8 cellular contexts compared by ENCODE assay signal in the genomic region with DNA sequence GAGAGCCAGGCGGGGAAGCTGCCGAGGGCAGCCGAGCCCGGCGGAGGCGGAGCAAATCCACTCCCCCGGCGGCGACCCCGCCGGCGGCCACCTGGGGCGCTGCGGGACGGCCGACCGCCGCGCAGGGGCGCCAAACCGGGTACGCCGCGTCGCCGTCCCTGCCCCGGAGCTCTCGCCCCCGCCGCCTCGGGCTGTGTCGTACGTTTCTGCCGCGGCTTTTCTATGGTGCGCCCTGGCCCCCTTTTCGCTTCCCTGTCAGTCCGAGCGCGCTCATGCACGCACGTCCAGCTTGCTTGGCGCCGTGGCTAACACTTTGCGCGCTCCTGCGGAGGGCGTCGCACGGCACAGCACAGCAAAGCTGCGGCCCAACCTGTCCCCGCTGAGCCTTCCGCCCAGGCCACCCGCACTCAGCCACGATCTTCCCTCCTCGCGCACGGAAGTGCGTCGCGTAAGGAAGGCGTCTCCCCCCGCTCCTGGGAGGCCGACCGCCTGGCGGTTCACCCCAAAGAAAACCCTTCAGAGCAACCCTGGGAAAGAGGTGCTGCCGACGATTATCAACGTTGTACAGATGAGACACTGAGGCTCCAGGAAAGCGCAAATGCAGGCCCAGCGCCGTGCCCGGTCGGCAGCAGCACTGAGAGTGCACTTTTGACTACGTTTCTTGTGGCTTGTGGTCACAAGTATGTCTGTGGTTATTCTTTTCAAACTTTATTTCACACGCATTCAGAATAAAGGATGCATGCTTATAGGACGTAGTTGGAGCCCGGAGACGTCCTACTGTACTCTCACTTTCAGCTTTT. TPM values are rescaled to one million over a fixed set of nuclear protein-coding genes. Genes with fewer than 3 reads are reported as not detected.
A peak's percentile ranks its signal among the peaks of the same experiment; 100 is the strongest.
DNase-seq lines count a peak whose midpoint lies in the region; ATAC-seq, FAIRE-seq and TF ChIP-seq lines count a peak whose summit lies in the region.

TSS of gene HECTD1 (minus strand) at position 48 of the 800 bp plus-strand sequence. CDS start 1,857 bp downstream, outside the sequence.

- no peak for FAIRE-seq in RCC 7860 (lab: Jason Lieb, UNC)

- peak within 1 kb of the TSS; percentile 92 to 95 for H3K4me3 Mint-ChIP-seq in activated T-cell treated with anti-CD3 and anti-CD28 coated beads, Interleukin-2, amount 50 U/mL, for 72 hours
- peak within 1 kb of the TSS; percentile 90 to 98 (median 96) for H3K4me3 Mint-ChIP-seq in naive thymus-derived CD8-positive, alpha-beta T cell

- TF ChIP-seq CTCF in DOHH2 (IDR thresholded peaks at IDR 0.05; ENCODE audit: low read depth, low read length, poor library complexity, severe bottlenecking), result peak; percentile 69

- no peaks in the 10 kb centered on the region for H3K27me3 ChIP-seq in DOHH2 (ENCODE audit: control insufficient read depth, low read length)

- peaks cover 35% of the 10 kb centered on the region for H3K36me3 ChIP-seq in DOHH2 (ENCODE audit: control insufficient read depth, low read length)

- POLR2A ChIA-PET in naive thymus-derived CD8-positive, alpha-beta T cell (lab: Charles Lee), result interaction anchor here (0.6 to 4.2 kb wide), 25 partner anchors 9 to 995 kb away, joined by 3 to 59 read pairs (median 5); partner anchors contain the start of genes AP4S1, DTD2, HEATR5A and RNU6-8

- peaks cover 12% of the 10 kb centered on the region for H3F3A ChIP-seq in DOHH2 (ENCODE audit: control insufficient read depth, insufficient read depth)

- peak; percentile 69 for ATAC-seq in GM21737 (IDR thresholded peaks at IDR 0.05; ENCODE audit: unreplicated experiment)
- peak; percentile 73 to 74 for ATAC-seq in activated T-cell treated with anti-CD3 and anti-CD28 coated beads, Interleukin-2, amount 50 U/mL, for 72 hours (replicated peaks in 1 of 2)
- peak; percentile 70 to 72 for ATAC-seq in naive thymus-derived CD8-positive, alpha-beta T cell

- peaks cover 44% of the 10 kb centered on the region for H3K4me1 Mint-ChIP-seq in activated T-cell treated with anti-CD3 and anti-CD28 coated beads, Interleukin-2, amount 50 U/mL, for 72 hours (ENCODE audit: low read depth)
- H3K4me1 Mint-ChIP-seq in naive thymus-derived CD8-positive, alpha-beta T cell, result peaks cover 20 to 56% (median 50%) of the 10 kb centered on the region in 4 donors

- H3K9me3 Mint-ChIP-seq in activated T-cell treated with anti-CD3 and anti-CD28 coated beads, Interleukin-2, amount 50 U/mL, for 72 hours, result no peaks in the 10 kb centered on the region
- H3K9me3 Mint-ChIP-seq in naive thymus-derived CD8-positive, alpha-beta T cell, result no peaks in the 10 kb centered on the region

- peak within 1 kb of the TSS; percentile 75 for H3K4me2 ChIP-seq in DOHH2 (ENCODE audit: low read length)

- H3K4me3 ChIP-seq in DOHH2 (ENCODE audit: low read length), result peak within 1 kb of the TSS; percentile 76

- peaks cover 44% of the 10 kb centered on the region for H3K79me2 ChIP-seq in DOHH2 (ENCODE audit: control insufficient read depth, low read length)

- H3K9me3 ChIP-seq in DOHH2 (ENCODE audit: control insufficient read depth, insufficient read depth, low read length), result no peaks in the 10 kb centered on the region

- no peaks in the 10 kb centered on the region for H3K27me3 Mint-ChIP-seq in activated T-cell treated with anti-CD3 and anti-CD28 coated beads, Interleukin-2, amount 50 U/mL, for 72 hours (ENCODE audit: low read depth)
- H3K27me3 Mint-ChIP-seq in naive thymus-derived CD8-positive, alpha-beta T cell, result no peaks in the 10 kb centered on the region

- H3K9me2 ChIP-seq in DOHH2 (replicated peaks; ENCODE audit: control insufficient read depth, low read length), result no peaks in the 10 kb centered on the region

- DNase-seq in KG1 (lab: John Stamatoyannopoulos, UW) (peak; percentile 96), RCC 7860 (ENCODE audit: low spot score) (peak; percentile 59), fibroblast of gingiva (ENCODE audit: low read depth) (peak; percentile 87)
- DNase-seq in activated T-cell treated with anti-CD3 and anti-CD28 coated beads, Interleukin-2, amount 50 U/mL, for 72 hours, result peak; percentile 91 to 94
- peak; percentile 85 to 94 (median 91) for DNase-seq in naive thymus-derived CD8-positive, alpha-beta T cell
- DNase-seq in stimulated activated naive CD4-positive, alpha-beta T cell (lab: John Stamatoyannopoulos, UW), result peak; percentile 81 to 97 (median 89)

- peak within 1 kb of the TSS; percentile 98 for H3K27ac Mint-ChIP-seq in activated T-cell treated with anti-CD3 and anti-CD28 coated beads, Interleukin-2, amount 50 U/mL, for 72 hours
- peak within 1 kb of the TSS; percentile 98 to 100 (median 100) for H3K27ac Mint-ChIP-seq in naive thymus-derived CD8-positive, alpha-beta T cell

- peaks cover 7% of the 10 kb centered on the region; the same call in 1 of the 2 replicates for H4K20me1 ChIP-seq in DOHH2 (ENCODE audit: control insufficient read depth, insufficient read depth, low read depth, low read length)

- H3K27ac ChIP-seq in DOHH2 (ENCODE audit: low read depth, low read length), result peak within 1 kb of the TSS; percentile 81

- peaks cover 19% of the 10 kb centered on the region for H3K4me1 ChIP-seq in DOHH2 (ENCODE audit: control insufficient read depth, low read length)

- H3K36me3 Mint-ChIP-seq in activated T-cell treated with anti-CD3 and anti-CD28 coated beads, Interleukin-2, amount 50 U/mL, for 72 hours (ENCODE audit: insufficient read depth in 2 of 2), result peaks cover 8 to 10% of the 10 kb centered on the region in 2 donors
- H3K36me3 Mint-ChIP-seq in naive thymus-derived CD8-positive, alpha-beta T cell, result peaks cover 0 to 21% (median 15%) of the 10 kb centered on the region in 3 donors

RNA-seq across cellular contexts. Expression of gene HECTD1, which starts in this region (rescaled TPM):
- total RNA-seq in activated T-cell treated with anti-CD3 and anti-CD28 coated beads, Interleukin-2, amount 50 U/mL, for 72 hours, result 100 to 1,000 TPM; 115 to 124 TPM
- 100 to 1,000 TPM; 160 to 166 TPM for total RNA-seq in naive thymus-derived CD8-positive, alpha-beta T cell
- 10 to 100 TPM; 20.1 to 30.8 (median 25.9) TPM for polyA plus RNA-seq in naive thymus-derived CD8-positive, alpha-beta T cell

Comparison
In these comparisons a context has a peak if more than half of its experiments do, and no peak if none do; other contexts are left out.
1. Peak in every context shown above with its lines: DNase-seq, ATAC-seq, H3K4me3 ChIP-seq and H3K27ac ChIP-seq.